ENCODE assay signal across 27 cellular contexts in genomic region chr12:8054821-8055220, GRCh38. TPM values are rescaled to one million over a fixed set of nuclear protein-coding genes. Genes with fewer than 3 reads are reported as not detected.
"Had no signal": no experiment of that assay in that cellular context is flagged by ENCODE, and none has a peak within 500 bp of the region (broad histone marks: within the 10 kb centered on the region; RNA-seq: fewer than 3 reads in every experiment).

No MANE protein-coding gene starts in this region.

- H3K27ac Mint-ChIP-seq: endodermal cell; mesothelial cell of epicardium; natural killer cell treated with Interleukin-12 subunit alpha and Interleukin-12 subunit beta and Interleukin-15 and Interleukin-18, amount 100 ng/mL, for 72 hours; progenitor cell of endocrine pancreas; stimulated activated naive CD8-positive, alpha-beta T cell treated with anti-CD3 and anti-CD28 coated beads, Interleukin-15, Interleukin-2, amounts not matched to agents 100 ng/mL and 50 ng/mL, for 24 hours had no signal

- H3K9me3 Mint-ChIP-seq: endodermal cell; immature natural killer cell; mesothelial cell of epicardium; naive B cell; natural killer cell treated with Interleukin-12 subunit alpha and Interleukin-12 subunit beta and Interleukin-15 and Interleukin-18, amount 100 ng/mL, for 72 hours; neural crest cell; stimulated activated naive B cell treated with anti-CD40 and anti-IgM and Interleukin-4, amounts not matched to agents 10 μg/mL and 1 μg/mL and 100 μg/mL, for 72 hours; stimulated activated naive CD8-positive, alpha-beta T cell treated with anti-CD3 and anti-CD28 coated beads, Interleukin-15, Interleukin-2, amounts not matched to agents 100 ng/mL and 50 ng/mL, for 24 hours had no signal

- H3K4me1 Mint-ChIP-seq: immature natural killer cell had no signal

- H3K27me3 ChIP-seq: right lobe of liver, tibial nerve, upper lobe of left lung, uterus had no signal

- H3K27ac ChIP-seq: parathyroid adenoma, right lobe of liver, thoracic aorta, tibial nerve, upper lobe of left lung, uterus had no signal

- FAIRE-seq: colon, frontal cortex, small intestine had no signal

- DNase-seq: effector CD8-positive, alpha-beta T cell; endodermal cell; hypothalamus; immature natural killer cell; islet precursor cell; kidney glomerular epithelial cell; mesenchymal stem cell; mucosa of descending colon; naive B cell; right lobe of liver; small intestine; stimulated activated CD4-positive, alpha-beta T cell treated with anti-CD3 and anti-CD28 coated beads, Interleukin-15, amount 100 ng/mL, for 24 hours; stimulated activated CD4-positive, alpha-beta T cell treated with anti-CD3 and anti-CD28 coated beads, Interleukin-2, amount 100 ng/mL, for 48 hours; stimulated activated naive B cell treated with anti-CD40 and anti-IgM and Interleukin-4, amounts not matched to agents 10 μg/mL and 1 μg/mL and 100 μg/mL, for 72 hours; upper lobe of left lung; uterus had no signal

- ATAC-seq: mucosa of descending colon; natural killer cell treated with Interleukin-12 subunit alpha and Interleukin-12 subunit beta and Interleukin-15 and Interleukin-18, amount 100 ng/mL, for 72 hours; right lobe of liver; stimulated activated naive B cell treated with anti-CD40 and anti-IgM and Interleukin-4, amounts not matched to agents 10 μg/mL and 1 μg/mL and 100 μg/mL, for 72 hours had no signal

- H3K27me3 Mint-ChIP-seq: naive B cell; natural killer cell treated with Interleukin-12 subunit alpha and Interleukin-12 subunit beta and Interleukin-15 and Interleukin-18, amount 100 ng/mL, for 72 hours; progenitor cell of endocrine pancreas; stimulated activated naive B cell treated with anti-CD40 and anti-IgM and Interleukin-4, amounts not matched to agents 10 μg/mL and 1 μg/mL and 100 μg/mL, for 72 hours; stimulated activated naive CD8-positive, alpha-beta T cell treated with anti-CD3 and anti-CD28 coated beads, Interleukin-15, Interleukin-2, amounts not matched to agents 100 ng/mL and 50 ng/mL, for 24 hours had no signal

- H3K4me3 Mint-ChIP-seq: endodermal cell; immature natural killer cell; mesothelial cell of epicardium; naive B cell; natural killer cell treated with Interleukin-12 subunit alpha and Interleukin-12 subunit beta and Interleukin-15 and Interleukin-18, amount 100 ng/mL, for 72 hours; neural crest cell; stimulated activated naive B cell treated with anti-CD40 and anti-IgM and Interleukin-4, amounts not matched to agents 10 μg/mL and 1 μg/mL and 100 μg/mL, for 72 hours; stimulated activated naive CD8-positive, alpha-beta T cell treated with anti-CD3 and anti-CD28 coated beads, Interleukin-15, Interleukin-2, amounts not matched to agents 100 ng/mL and 50 ng/mL, for 24 hours had no signal

- H3K4me3 ChIP-seq: mucosa of descending colon, right lobe of liver, thoracic aorta, tibial nerve, upper lobe of left lung, uterus had no signal

RNA-seq across cellular contexts. Expression of gene C3AR1, which starts 11.3 kb away (rescaled TPM):
- total RNA-seq: endodermal cell, lung microvascular endothelial cell, mesothelial cell of epicardium, neural crest cell, progenitor cell of endocrine pancreas had no signal
